In the genomic region with DNA sequence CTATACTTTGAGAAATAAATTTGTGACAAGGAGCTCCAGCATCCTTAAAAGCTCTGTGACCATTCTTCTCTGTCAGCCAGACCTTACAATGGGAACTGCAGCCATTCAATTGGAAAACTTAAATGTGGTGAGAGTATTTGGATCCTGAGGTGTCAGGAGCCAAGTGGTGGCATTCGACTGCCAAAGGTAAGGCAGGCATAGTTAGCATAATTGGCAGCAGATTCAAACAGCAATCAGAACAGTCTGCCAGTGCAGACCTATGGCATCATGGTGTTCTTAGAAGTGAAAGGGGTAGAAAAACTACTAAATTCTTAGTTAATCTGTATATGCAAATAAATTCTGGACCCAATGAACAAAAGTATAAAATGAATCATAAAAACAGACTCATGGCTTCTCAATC, we compare ENCODE assay signal across 22 cellular contexts. TPM values are rescaled to one million over a fixed set of nuclear protein-coding genes. Genes with fewer than 3 reads are reported as not detected.
DNase-seq lines count a peak whose midpoint lies in the region; ATAC-seq and TF ChIP-seq lines count a peak whose summit lies in the region.
"Had no signal": no experiment of that assay in that cellular context is flagged by ENCODE, and none has a peak within 500 bp of the region (broad histone marks: within the 10 kb centered on the region; RNA-seq: fewer than 3 reads in every experiment).

No MANE protein-coding gene starts in this region.

- no peaks in the 10 kb centered on the region for H3K9me3 ChIP-seq in H9 (ENCODE audit: control insufficient read depth, low read depth, low read length)
- no peaks in the 10 kb centered on the region for H3K9me3 ChIP-seq in OCI-LY7 (ENCODE audit: low read length)
- H3K9me3 ChIP-seq: BE2C had no signal

- no peak overlapping the region for H2BK15ac ChIP-seq in H9 (ENCODE audit: low read depth, low read length)

- H3K4me3 Mint-ChIP-seq in GM23338 = no peak overlapping the region
- no peak overlapping the region for H3K4me3 Mint-ChIP-seq in H9
- H3K4me3 Mint-ChIP-seq: CD4-positive, CD25-positive, alpha-beta regulatory T cell; CD8-positive, alpha-beta memory T cell; IgD-negative memory B cell had no signal

- H2AFZ ChIP-seq in GM23338 (peak overlapping the region; percentile 12; the same call in 1 of the 2 replicates), H9 (ENCODE audit: low read length) (peak overlapping the region; percentile 1), OCI-LY7 (ENCODE audit: low read length) (no peak overlapping the region)

- H2BK120ac ChIP-seq in H9 (ENCODE audit: low read depth, low read length, poor library complexity, severe bottlenecking) = no peak overlapping the region

- H3K27me3 Mint-ChIP-seq in GM23338 (ENCODE audit: insufficient read depth, low read depth, poor library complexity) = no peaks in the 10 kb centered on the region
- H3K27me3 Mint-ChIP-seq in H9 (ENCODE audit: low read depth) = no peaks in the 10 kb centered on the region; the same call in 1 of the 2 replicates
- H3K27me3 Mint-ChIP-seq: IgD-negative memory B cell had no signal

- H3K4me1 ChIP-seq in GM23338 (ENCODE audit: insufficient read depth) (no peaks in the 10 kb centered on the region), H9 (ENCODE audit: insufficient read depth, low read length) (no peaks in the 10 kb centered on the region; the same call in 1 of the 2 replicates), OCI-LY7 (ENCODE audit: insufficient read depth, low read length, poor library complexity, severe bottlenecking) (no peaks in the 10 kb centered on the region)
- H3K4me1 ChIP-seq: BE2C had no signal

- H3K36me3 ChIP-seq in GM23338 (ENCODE audit: insufficient read depth) = no peaks in the 10 kb centered on the region
- no peaks in the 10 kb centered on the region for H3K36me3 ChIP-seq in OCI-LY7 (ENCODE audit: insufficient read depth, low read length)
- H3K36me3 ChIP-seq: BE2C had no signal

- H3K9ac ChIP-seq in H9 (ENCODE audit: extremely low read depth, insufficient read length, low read length) = no peak overlapping the region

- no peaks in the 10 kb centered on the region for H3K79me1 ChIP-seq in H9 (ENCODE audit: insufficient read depth, low read depth, low read length, poor library complexity, severe bottlenecking)

- no peak overlapping the region for H2BK12ac ChIP-seq in H9 (ENCODE audit: insufficient read length, low read depth, low read length)

- H3K4me3 ChIP-seq in GM23338 (no peak overlapping the region), OCI-LY7 (ENCODE audit: low read depth, low read length, poor library complexity, severe bottlenecking) (no peak overlapping the region)
- H3K4me3 ChIP-seq: GM12878 had no signal

- H3K4me1 Mint-ChIP-seq in GM23338 = no peaks in the 10 kb centered on the region
- H3K4me1 Mint-ChIP-seq in H9 = no peaks in the 10 kb centered on the region; a peak in 1 of 4 replicates
- H3K4me1 Mint-ChIP-seq: CD4-positive, CD25-positive, alpha-beta regulatory T cell; CD8-positive, alpha-beta memory T cell had no signal

- no peak overlapping the region for H4K91ac ChIP-seq in H9 (ENCODE audit: insufficient read length, low read depth, low read length)

- TF ChIP-seq CTCF in GM23338 (conservative IDR thresholded peaks at IDR 0.05; ENCODE audit: low read depth in 2 of 2) = no peak
- TF ChIP-seq CTCF in H9 (conservative IDR thresholded peaks at IDR 0.05) = no peak
- TF ChIP-seq CTCF in OCI-LY7 (conservative IDR thresholded peaks at IDR 0.05; ENCODE audit: low read length) = no peak

- H2BK5ac ChIP-seq in H9 (ENCODE audit: insufficient read length, low read length) = no peak overlapping the region

- no peak overlapping the region for H3K27ac Mint-ChIP-seq in GM23338
- H3K27ac Mint-ChIP-seq in H9 = no peak overlapping the region
- H3K27ac Mint-ChIP-seq: CD8-positive, alpha-beta memory T cell; IgD-negative memory B cell had no signal

- no peak overlapping the region for H4K8ac ChIP-seq in H9 (replicated peaks; ENCODE audit: insufficient read length, low read depth, low read length)

- H3K23me2 ChIP-seq in H9 (ENCODE audit: insufficient read length, low read depth, low read length, poor library complexity, severe bottlenecking) = no peaks in the 10 kb centered on the region

- H3K9me3 Mint-ChIP-seq in GM23338 = no peaks in the 10 kb centered on the region
- peaks cover 0 to 2% of the 10 kb centered on the region in 2 experiments; a peak in 2 of 5 replicates for H3K9me3 Mint-ChIP-seq in H9
- H3K9me3 Mint-ChIP-seq: CD4-positive, CD25-positive, alpha-beta regulatory T cell; CD8-positive, alpha-beta memory T cell; IgD-negative memory B cell had no signal

- H2BK20ac ChIP-seq in H9 (ENCODE audit: low read depth, low read length, poor library complexity, severe bottlenecking) = no peak overlapping the region

- H3T11ph ChIP-seq in H9 (ENCODE audit: low read length) = no peak overlapping the region

- H3K4me2 ChIP-seq in GM23338 (no peak overlapping the region), H9 (ENCODE audit: insufficient read depth, insufficient read length, low read length) (no peak overlapping the region), OCI-LY7 (ENCODE audit: low read length) (no peak overlapping the region)

- no peak overlapping the region for H3K4ac ChIP-seq in H9 (ENCODE audit: low read depth, low read length)

- DNase-seq in Right ventricle myocardium inferior (ENCODE audit: missing footprints) (no peak), cardiac septum (ENCODE audit: low spot score) (no peak), GM23338 (ENCODE audit: low spot score) (no peak), H9 (no peak), astrocyte of the hippocampus (ENCODE audit: low read depth, low spot score) (peak; percentile 56), SIG-M5 treated with dmso at 0.1 percent for 504 hours (lab: John Stamatoyannopoulos, UW; ENCODE audit: unreplicated experiment) (no peak), OCI-LY7 (ENCODE audit: low spot score) (no peak), GF-D8 (lab: John Stamatoyannopoulos, UW) (no peak)
- DNase-seq: ACHN; BE2C; C1 segment of cervical spinal cord; CD4-positive, CD25-positive, alpha-beta regulatory T cell; CD8-positive, alpha-beta memory T cell; COR-L47; DMS153; DMS79; GDM1; HCEC 1CT; KBM-7 had no signal

- no peak overlapping the region for H3K23ac ChIP-seq in H9 (ENCODE audit: insufficient read length, low read depth, low read length)

- no peaks in the 10 kb centered on the region for H3K79me2 ChIP-seq in GM23338 (replicated peaks; ENCODE audit: insufficient read depth)
- no peaks in the 10 kb centered on the region for H3K79me2 ChIP-seq in H9 (ENCODE audit: insufficient read depth, low read length)
- H3K79me2 ChIP-seq in OCI-LY7 (ENCODE audit: insufficient read depth, low read depth, low read length) = no peaks in the 10 kb centered on the region

- no peak overlapping the region for H3K18ac ChIP-seq in H9 (ENCODE audit: insufficient read length, low read depth, low read length)

- H3K27me3 ChIP-seq in GM23338 (ENCODE audit: insufficient read depth) (no peaks in the 10 kb centered on the region), H9 (ENCODE audit: insufficient read depth, low read length) (no peaks in the 10 kb centered on the region)
- H3K27me3 ChIP-seq: BE2C had no signal

- H3K36me3 Mint-ChIP-seq in GM23338 (ENCODE audit: low read depth) (no peaks in the 10 kb centered on the region), H9 (ENCODE audit: insufficient read depth in 1 of 3, low read depth in 3 of 3) (peaks cover 0 to 4% (median 0%) of the 10 kb centered on the region in 3 experiments; a peak in 1 of 7 replicates)
- H3K36me3 Mint-ChIP-seq: IgD-negative memory B cell had no signal

- H4K5ac ChIP-seq in H9 (ENCODE audit: insufficient read length, low read depth, low read length) = no peak overlapping the region

- ATAC-seq in Right ventricle myocardium inferior = peak; percentile 72
- ATAC-seq in GM23338 = no peak
- ATAC-seq: GM12878 had no signal

- H3K56ac ChIP-seq in H9 (ENCODE audit: insufficient read length, low read depth, low read length) = no peak overlapping the region

- no peaks in the 10 kb centered on the region for H3F3A ChIP-seq in GM23338 (replicated peaks; ENCODE audit: low read depth)

- H4K20me1 ChIP-seq in GM23338 (replicated peaks; ENCODE audit: insufficient read depth) (no peaks in the 10 kb centered on the region), H9 (ENCODE audit: control insufficient read depth, insufficient read depth, insufficient read length) (no peaks in the 10 kb centered on the region), OCI-LY7 (ENCODE audit: insufficient read depth, low read length) (no peaks in the 10 kb centered on the region)

- H3K27ac ChIP-seq in GM23338 (ENCODE audit: low read depth) (no peak overlapping the region), H9 (ENCODE audit: insufficient read length, low read depth, low read length) (no peak overlapping the region), OCI-LY7 (ENCODE audit: low read depth, low read length, poor library complexity, severe bottlenecking) (no peak overlapping the region)
- H3K27ac ChIP-seq: HL-60 had no signal

- no TSS peak for BruUV-seq in OCI-LY7 (replicated peaks; lab: Mats Ljungman, UMichigan)

- H3K9me2 ChIP-seq in GM23338 (ENCODE audit: insufficient read depth) (peaks cover 7% of the 10 kb centered on the region; the same call in 1 of the 2 replicates), OCI-LY7 (ENCODE audit: insufficient read depth, low read length) (no peaks in the 10 kb centered on the region)

- no CpG with 5 or more reads among the region's 1 CpG for WGBS in H9 (ENCODE audit: extremely low coverage, insufficient read length, low lambda C conversion rate)

- POLR2A ChIA-PET in OCI-LY7 (lab: Charles Lee) = interaction anchor here (0.6 to 1.1 kb wide), 3 partner anchors 13 to 242 kb away, joined by 4 to 14 read pairs (median 4); a partner anchor contains a TSS

- intact Hi-C loops in Right ventricle myocardium inferior (cut with DNase I) (no loop called here), cardiac septum (cut with DNase I) (no loop called here), OCI-LY7 (cut with micrococcal nuclease; ENCODE audit: unreplicated experiment) (no loop called here)

- H2AK5ac ChIP-seq in H9 (ENCODE audit: insufficient read length, low read length) = no peak overlapping the region

- CTCF ChIA-PET in OCI-LY7 (lab: Charles Lee; ENCODE audit: unreplicated experiment) = no interaction called here

- no peak overlapping the region for H3K14ac ChIP-seq in H9 (ENCODE audit: insufficient read depth, low read length)

RNA-seq across cellular contexts. Expression of a gene that starts 18.2 kb away (rescaled TPM):
- total RNA-seq in Right ventricle myocardium inferior (57.8 TPM), cardiac septum (139 TPM), H9 (2021) (42.3 and 43.8 TPM in 2 replicates), OCI-LY7 (2022) (28.5 and 43.3 TPM in 2 replicates)
- 45.0 and 55.4 TPM in 2 replicates for total RNA-seq in GM23338 (2014; rRNA removed; shearing (Covaris generic))
- 17.8 and 19.1 TPM in 2 replicates for polyA plus RNA-seq in GM23338 (2016; fragmentation: Nextera tagmentation; extraction: Ambion mirVana)
- 17.3 and 23.3 TPM in 2 replicates for total RNA-seq in OCI-LY7 (2014; rRNA removed; shearing (Covaris generic))
